Comparison of ENCODE assay signal across 1 cellular context in the genomic region with DNA sequence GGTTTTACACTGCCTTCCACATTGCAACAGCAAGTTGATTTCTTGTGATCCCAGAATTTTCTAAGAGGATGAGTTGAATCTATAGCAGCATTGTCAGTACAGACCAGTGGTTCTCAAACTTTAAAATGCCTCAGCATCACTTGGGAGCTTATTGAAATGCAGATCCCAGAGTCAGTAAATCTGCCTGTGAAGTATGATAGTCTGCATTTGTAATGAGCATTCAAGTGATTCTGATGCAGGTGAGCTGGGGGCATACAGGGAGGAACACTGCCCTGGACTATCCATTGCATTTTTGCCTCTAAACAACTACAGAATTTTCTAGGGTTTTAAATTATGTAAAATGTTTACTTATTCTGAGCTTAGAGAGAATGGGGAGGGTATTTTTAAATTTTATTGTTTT.
TF ChIP-seq lines count a peak whose summit lies in the region.

No MANE protein-coding gene starts in this region.

TF ChIP-seq in H1, 55 proteins besides CTCF, POLR2A, EP300 and RAD21 (continued from another document):
- TF ChIP-seq RXRA (IDR thresholded peaks at IDR 0.05; ENCODE audit: insufficient read depth, low read depth, low read length) (no peak), SIN3A (conservative IDR thresholded peaks at IDR 0.05 in 1 of 2, IDR thresholded peaks at IDR 0.05 in 1 of 2; ENCODE audit: low read depth in 1 of 2, low read length in 2 of 2) (no peak), TCF12 (IDR thresholded peaks at IDR 0.05; ENCODE audit: low read depth, low read length) (no peak), TAF7 (optimal IDR thresholded peaks at IDR 0.05; ENCODE audit: borderline replicate concordance, low read depth, low read length) (no peak), SIRT6 (IDR thresholded peaks at IDR 0.05; ENCODE audit: low read length) (no peak), GTF2F1 (IDR thresholded peaks at IDR 0.05; ENCODE audit: borderline replicate concordance, low read depth, low read length) (no peak), JUND (IDR thresholded peaks at IDR 0.05; ENCODE audit: low read length) (no peak), KDM4A (IDR thresholded peaks at IDR 0.05; ENCODE audit: low read depth, low read length, severe bottlenecking) (no peak), HDAC6 (IDR thresholded peaks at IDR 0.05; ENCODE audit: low read depth, low read length) (no peak)
- TF ChIP-seq, protein P1, sequence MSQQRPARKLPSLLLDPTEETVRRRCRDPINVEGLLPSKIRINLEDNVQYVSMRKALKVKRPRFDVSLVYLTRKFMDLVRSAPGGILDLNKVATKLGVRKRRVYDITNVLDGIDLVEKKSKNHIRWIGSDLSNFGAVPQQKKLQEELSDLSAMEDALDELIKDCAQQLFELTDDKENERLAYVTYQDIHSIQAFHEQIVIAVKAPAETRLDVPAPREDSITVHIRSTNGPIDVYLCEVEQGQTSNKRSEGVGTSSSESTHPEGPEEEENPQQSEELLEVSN (IDR thresholded peaks at IDR 0.05) = no peak
TF ChIP-seq in H1: peak in this region for 0.
